In the genomic region with DNA sequence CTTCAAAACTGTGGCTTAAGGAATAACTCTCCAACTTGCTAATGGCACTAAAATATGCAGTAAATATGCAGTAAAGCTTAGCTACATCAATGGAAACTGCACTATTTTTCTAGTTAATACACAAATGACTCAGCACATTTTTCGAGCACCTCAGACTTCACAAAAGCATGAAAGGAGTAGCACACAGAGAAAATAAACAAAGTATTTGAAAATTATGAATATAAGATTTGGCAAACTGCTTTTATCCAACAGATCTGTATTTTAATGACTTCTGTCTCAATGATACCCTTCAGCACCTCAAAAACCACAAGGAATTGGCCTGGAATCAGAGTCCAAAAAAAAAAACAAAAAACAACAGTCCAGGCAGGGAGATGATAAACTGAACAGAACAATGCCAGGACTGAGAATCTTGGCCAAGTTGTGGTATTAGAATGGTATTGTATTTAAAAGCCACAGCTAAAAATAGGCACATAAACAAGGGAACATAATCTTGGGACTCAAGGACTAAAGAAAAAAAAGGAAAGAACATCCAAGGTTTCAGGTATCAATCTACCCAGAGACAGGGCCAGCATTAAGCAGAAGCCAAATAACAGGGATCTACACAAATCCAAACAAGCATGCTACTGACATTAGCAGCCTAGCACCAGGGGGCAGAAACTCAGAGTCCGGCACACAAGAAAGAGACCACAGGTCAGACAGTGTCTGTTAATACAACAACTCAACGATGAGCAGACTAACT, we compare ENCODE assay signal across 8 cellular contexts. TPM values are rescaled to one million over a fixed set of nuclear protein-coding genes. Genes with fewer than 3 reads are reported as not detected.
A peak's percentile ranks its signal among the peaks of the same experiment; 100 is the strongest.
DNase-seq lines count a peak whose midpoint lies in the region; ATAC-seq and TF ChIP-seq lines count a peak whose summit lies in the region.

No MANE protein-coding gene starts in this region.

- TF ChIP-seq POLR2A in esophagus muscularis mucosa (IDR thresholded peaks at IDR 0.05; ENCODE audit: low read depth) (no peak), ovary (IDR thresholded peaks at IDR 0.05) (no peak)

- TF ChIP-seq EP300 in esophagus muscularis mucosa (IDR thresholded peaks at IDR 0.05) (no peak), ovary (IDR thresholded peaks at IDR 0.05) (no peak)

- no peaks in the 10 kb centered on the region for H3K27me3 ChIP-seq in esophagus muscularis mucosa
- no peaks in the 10 kb centered on the region for H3K27me3 ChIP-seq in ovary

- 10% methylated on average over 3 of the region's 3 CpGs for WGBS in esophagus muscularis mucosa
- WGBS in ovary, 3 donors: 2 to 5% (median 3%) methylated on average over 3 of the region's 3 CpGs

- peak; percentile 52 for TF ChIP-seq CTCF in AG09319 (IDR thresholded peaks at IDR 0.05; ENCODE audit: low read depth, low read length)
- peak in 2 of 3 experiments; percentile 24 to 37 for TF ChIP-seq CTCF in esophagus muscularis mucosa (IDR thresholded peaks at IDR 0.05)
- TF ChIP-seq CTCF in ovary (IDR thresholded peaks at IDR 0.05): peak in 1 of 3 donors; percentile 41

- H3K27ac ChIP-seq in esophagus muscularis mucosa (replicated peaks in 1 of 4) (peak overlapping the region; percentile 71 to 81 (median 74)), ovary (peak overlapping the region; percentile 14 to 76)

- ATAC-seq in GM21515 (IDR thresholded peaks at IDR 0.05; ENCODE audit: unreplicated experiment): peak; percentile 36

- H3K4me3 ChIP-seq in esophagus muscularis mucosa (peak overlapping the region in 2 of 4 donors; percentile 2 to 4), ovary (no peak overlapping the region)

- H3K36me3 ChIP-seq in esophagus muscularis mucosa (peaks cover 0 to 16% (median 0%) of the 10 kb centered on the region in 4 donors), ovary (no peaks in the 10 kb centered on the region)

- DNase-seq in AG09319 (ENCODE audit: extremely low read depth, low read depth): peak; percentile 87
- peak; percentile 74 for DNase-seq in SK-MEL-5 (ENCODE audit: low read depth, low spot score)
- no peak for DNase-seq in esophagus muscularis mucosa (ENCODE audit: extremely low spot score)
- DNase-seq in ovary: peak in 3 of 5 donors; percentile 40 to 56 (median 45)
- no peak for DNase-seq in iPS-NIHi7 (ENCODE audit: extremely low spot score)
- DNase-seq in germinal center (ENCODE audit: low spot score): no peak
- no peak for DNase-seq in activated CD4-positive, alpha-beta T cell treated with anti-CD3 and anti-CD28 coated beads, Interleukin-2, amount 50 U/mL, for 4 hours

- in situ Hi-C loops in SK-MEL-5 (cut with HindIII; ENCODE audit: low pct_unique_long_range_greater_than_20kb, low sequenced_read_pairs): no loop called here

- H3K9me3 ChIP-seq in esophagus muscularis mucosa (no peaks in the 10 kb centered on the region), ovary (no peaks in the 10 kb centered on the region)

- intact Hi-C loops in esophagus muscularis mucosa (cut with DNase I) (loop anchor here (5.0 kb wide), 1 partner anchor 81 kb away; no protein-coding TSS in a partner anchor), ovary (cut with DNase I) (loop anchor here in 1 of 4 donors (10.0 kb wide), 1 partner anchor 64 kb away; no protein-coding TSS in a partner anchor)

- H3K4me1 ChIP-seq in esophagus muscularis mucosa (peaks cover 67 to 95% (median 95%) of the 10 kb centered on the region in 4 donors), ovary (ENCODE audit: insufficient read depth) (peaks cover 31% of the 10 kb centered on the region)

RNA-seq across cellular contexts. Expression of a gene that starts 21.4 kb away (rescaled TPM):
- total RNA-seq in SK-MEL-5 (2014; rRNA removed; shearing (Covaris generic)): 52.3 and 60.0 TPM in 2 replicates
- polyA plus RNA-seq in SK-MEL-5 (2015; cell fraction: cytosol; rRNA removed): 50.2 and 61.5 TPM in 2 replicates
- polyA plus RNA-seq in SK-MEL-5 (2015; cell fraction: nucleus; rRNA removed): 18.5 and 20.3 TPM in 2 replicates
- total RNA-seq in esophagus muscularis mucosa (100 to 1,000 TPM; 109 to 192 (median 137) TPM), ovary (10 to 100 TPM; 51.0 to 91.1 (median 77.4) TPM)
- polyA plus RNA-seq in ovary: 100 to 1,000 TPM in 1 of 2 donors, 10 to 100 TPM in 1; 28.1 to 102 TPM

Comparison
In these comparisons a context has a peak if more than half of its experiments do, and no peak if none do; other contexts are left out.
1. DNase-seq: peak in AG09319 (single experiment), SK-MEL-5 (single experiment) and ovary (3 of 5); none in esophagus muscularis mucosa (single experiment), iPS-NIHi7 (single experiment), germinal center (single experiment) and activated CD4-positive, alpha-beta T cell treated with anti-CD3 and anti-CD28 coated beads, Interleukin-2, amount 50 U/mL, for 4 hours (0 of 2).